ENCODE assay signal across 8 cellular contexts in the genomic region with DNA sequence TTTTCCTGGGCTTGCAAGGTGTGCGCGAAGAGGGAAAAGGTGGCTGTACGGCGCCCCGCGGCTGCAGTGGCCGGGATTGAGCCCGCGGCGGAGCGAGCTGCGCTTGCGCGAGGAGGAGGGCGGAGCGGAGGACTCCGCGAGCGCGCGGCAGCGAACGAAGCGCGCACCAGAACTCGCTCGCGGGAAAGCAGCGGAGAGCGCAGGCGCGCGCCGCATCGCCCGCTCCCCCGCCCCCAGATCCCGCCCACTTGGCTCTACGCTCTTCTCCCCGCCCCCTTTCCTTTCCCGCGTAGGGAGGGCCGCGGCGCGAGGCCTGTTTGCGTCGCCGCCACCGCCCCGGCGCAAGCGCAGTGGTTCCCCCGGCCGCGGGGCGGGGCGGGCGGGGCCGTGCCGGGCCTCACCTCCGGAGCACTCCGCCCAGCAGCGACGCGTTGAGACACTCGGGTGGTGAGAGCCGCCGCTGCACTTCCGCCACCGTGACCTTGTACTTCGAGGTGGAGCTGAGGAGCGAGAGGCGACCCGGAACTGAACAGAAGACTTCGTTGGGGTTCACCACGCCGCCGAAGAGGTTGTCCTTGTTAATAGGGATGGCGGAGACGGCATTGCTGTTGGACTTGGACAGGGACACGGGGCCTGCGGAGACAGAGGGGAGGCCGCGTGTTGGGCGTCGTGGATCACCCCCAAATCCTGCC. TPM values are rescaled to one million over a fixed set of nuclear protein-coding genes. Genes with fewer than 3 reads are reported as not detected.
DNase-seq lines count a peak whose midpoint lies in the region; ATAC-seq and TF ChIP-seq lines count a peak whose summit lies in the region.

No MANE protein-coding gene starts in this region.

- H3K27me3 ChIP-seq in SU-DHL-6 (ENCODE audit: low read length): no peaks in the 10 kb centered on the region
- peaks cover 3 to 100% (median 98%) of the 10 kb centered on the region in 7 donors for H3K27me3 ChIP-seq in heart right ventricle
- H3K27me3 ChIP-seq in uterus: peaks cover 2 to 40% of the 10 kb centered on the region in 2 donors

- ATAC-seq in HG02642 (IDR thresholded peaks at IDR 0.05; ENCODE audit: poor library complexity, unreplicated experiment): peak; percentile 97
- ATAC-seq in activated naive CD8-positive, alpha-beta T cell treated with anti-CD3 and anti-CD28 coated beads, Interleukin-2, amount 50 U/mL, for 24 hours: peak; percentile 98
- ATAC-seq in heart right ventricle: peak; percentile 96 to 99 (median 98)

- H3K79me2 ChIP-seq in SU-DHL-6 (ENCODE audit: insufficient read depth, low read length): peaks cover 5% of the 10 kb centered on the region; the same call in 1 of the 2 replicates

- peak overlapping the region; percentile 64 for H3K4me3 ChIP-seq in GM12875 (ENCODE audit: low read depth, low read length)
- peak overlapping the region; percentile 71 for H3K4me3 ChIP-seq in SU-DHL-6 (ENCODE audit: insufficient read depth, low read length, poor library complexity, severe bottlenecking)
- peak overlapping the region; percentile 19 to 62 (median 56) for H3K4me3 ChIP-seq in heart right ventricle
- H3K4me3 ChIP-seq in uterus: peak overlapping the region; percentile 30 to 52

- H3K9me2 ChIP-seq in SU-DHL-6 (replicated peaks; ENCODE audit: insufficient read depth, low read length): no peaks in the 10 kb centered on the region

- WGBS in heart right ventricle, 2 donors: 1 to 3% methylated on average over 86 to 87 of the region's 87 CpGs

- H2AFZ ChIP-seq in SU-DHL-6 (ENCODE audit: low read depth, low read length, severe bottlenecking): peak overlapping the region; percentile 49

- H3K36me3 Mint-ChIP-seq in activated naive CD8-positive, alpha-beta T cell treated with anti-CD3 and anti-CD28 coated beads, Interleukin-2, amount 50 U/mL, for 24 hours (ENCODE audit: low read depth): peaks cover 6% of the 10 kb centered on the region

- H3K4me1 ChIP-seq in heart right ventricle (peaks cover 0 to 16% (median 13%) of the 10 kb centered on the region in 9 donors), uterus (peaks cover 4 to 5% of the 10 kb centered on the region in 2 donors)

- no peaks in the 10 kb centered on the region for H3K9me3 ChIP-seq in SU-DHL-6 (ENCODE audit: insufficient read depth, low read length)
- H3K9me3 ChIP-seq in heart right ventricle: peaks cover 0 to 6% (median 0%) of the 10 kb centered on the region in 11 donors
- no peaks in the 10 kb centered on the region for H3K9me3 ChIP-seq in uterus

- peak overlapping the region; percentile 78 for H3K9ac ChIP-seq in SU-DHL-6 (ENCODE audit: low read length)

- peak overlapping the region; percentile 32 for H3K27ac ChIP-seq in SU-DHL-6 (ENCODE audit: low read depth, low read length)
- peak overlapping the region in 3 of 10 donors; percentile 18 to 44 (median 20) for H3K27ac ChIP-seq in heart right ventricle
- peak overlapping the region in 1 of 2 donors; percentile 9 for H3K27ac ChIP-seq in uterus

- intact Hi-C loops in heart right ventricle (cut with DNase I): no loop called here
- intact Hi-C loops in uterus (cut with DNase I; ENCODE audit: low total_unique reads): no loop called here

- H3F3A ChIP-seq in SU-DHL-6 (ENCODE audit: insufficient read depth): peaks cover 8% of the 10 kb centered on the region

- peaks cover 40% of the 10 kb centered on the region for H3K9me3 Mint-ChIP-seq in activated naive CD8-positive, alpha-beta T cell treated with anti-CD3 and anti-CD28 coated beads, Interleukin-2, amount 50 U/mL, for 24 hours

- TF ChIP-seq CTCF in GM12875 (IDR thresholded peaks at IDR 0.05; ENCODE audit: borderline replicate concordance, insufficient read depth, low read depth, low read length) (peak; percentile 43), SU-DHL-6 (IDR thresholded peaks at IDR 0.05; ENCODE audit: insufficient read depth, low read length, poor library complexity, severe bottlenecking) (peak; percentile 29), heart right ventricle (IDR thresholded peaks at IDR 0.05) (peak in 4 of 9 donors; percentile 20 to 51 (median 41)), uterus (IDR thresholded peaks at IDR 0.05) (peak in 3 of 4 experiments; percentile 11 to 37 (median 26))

- TF ChIP-seq POLR2A in uterus (IDR thresholded peaks at IDR 0.05): no peak

- H3K36me3 ChIP-seq in SU-DHL-6 (ENCODE audit: low read length) (no peaks in the 10 kb centered on the region), heart right ventricle (no peaks in the 10 kb centered on the region), uterus (no peaks in the 10 kb centered on the region)

- peak overlapping the region; percentile 83 for H3K4me2 ChIP-seq in SU-DHL-6 (ENCODE audit: low read depth, low read length, poor library complexity, severe bottlenecking)

- DNase-seq in NCI-H1105 treated with DMSO at 0.1 percent for 48 hours (lab: John Stamatoyannopoulos, UW) (peak; percentile 97), heart right ventricle (peak; percentile 83 to 88), pulmonary artery endothelial cell (ENCODE audit: low read depth, low spot score) (peak; percentile 75), uterus (peak; percentile 76 to 86)
- peak; percentile 85 for DNase-seq in activated naive CD8-positive, alpha-beta T cell treated with anti-CD3 and anti-CD28 coated beads, Interleukin-2, amount 50 U/mL, for 24 hours

- H3K27me3 Mint-ChIP-seq in activated naive CD8-positive, alpha-beta T cell treated with anti-CD3 and anti-CD28 coated beads, Interleukin-2, amount 50 U/mL, for 24 hours: peaks cover 78% of the 10 kb centered on the region

- H3K4me3 Mint-ChIP-seq in activated naive CD8-positive, alpha-beta T cell treated with anti-CD3 and anti-CD28 coated beads, Interleukin-2, amount 50 U/mL, for 24 hours: peak overlapping the region; percentile 77

- H4K20me1 ChIP-seq in SU-DHL-6 (ENCODE audit: low read depth, low read length): no peaks in the 10 kb centered on the region

- H3K4me1 Mint-ChIP-seq in activated naive CD8-positive, alpha-beta T cell treated with anti-CD3 and anti-CD28 coated beads, Interleukin-2, amount 50 U/mL, for 24 hours: peaks cover 16% of the 10 kb centered on the region

- peak overlapping the region; percentile 75 for H3K27ac Mint-ChIP-seq in activated naive CD8-positive, alpha-beta T cell treated with anti-CD3 and anti-CD28 coated beads, Interleukin-2, amount 50 U/mL, for 24 hours

RNA-seq across cellular contexts. Expression of a gene that starts 10.6 kb away (rescaled TPM):
- total RNA-seq in heart right ventricle (under 1 TPM in 8 of 10 donors, not detected in 2; 0.12 to 0.59 (median 0.20) TPM), pulmonary artery endothelial cell (0.78 and 2.1 TPM in 2 replicates), uterus (under 1 TPM in 2 of 4 donors, not detected in 2; 0.21 TPM)
- under 1 TPM; 0.13 to 0.95 TPM for polyA plus RNA-seq in heart right ventricle
